ENCODE assay signal across 1 cellular context in genomic region chr12:75711276-75711675, GRCh38.
TF ChIP-seq lines count a peak whose summit lies in the region.

No MANE protein-coding gene starts in this region.

TF ChIP-seq in HCT116, 20 proteins besides CTCF, POLR2A, EP300 and RAD21 (continued from another document):
- TF ChIP-seq, protein P1, sequence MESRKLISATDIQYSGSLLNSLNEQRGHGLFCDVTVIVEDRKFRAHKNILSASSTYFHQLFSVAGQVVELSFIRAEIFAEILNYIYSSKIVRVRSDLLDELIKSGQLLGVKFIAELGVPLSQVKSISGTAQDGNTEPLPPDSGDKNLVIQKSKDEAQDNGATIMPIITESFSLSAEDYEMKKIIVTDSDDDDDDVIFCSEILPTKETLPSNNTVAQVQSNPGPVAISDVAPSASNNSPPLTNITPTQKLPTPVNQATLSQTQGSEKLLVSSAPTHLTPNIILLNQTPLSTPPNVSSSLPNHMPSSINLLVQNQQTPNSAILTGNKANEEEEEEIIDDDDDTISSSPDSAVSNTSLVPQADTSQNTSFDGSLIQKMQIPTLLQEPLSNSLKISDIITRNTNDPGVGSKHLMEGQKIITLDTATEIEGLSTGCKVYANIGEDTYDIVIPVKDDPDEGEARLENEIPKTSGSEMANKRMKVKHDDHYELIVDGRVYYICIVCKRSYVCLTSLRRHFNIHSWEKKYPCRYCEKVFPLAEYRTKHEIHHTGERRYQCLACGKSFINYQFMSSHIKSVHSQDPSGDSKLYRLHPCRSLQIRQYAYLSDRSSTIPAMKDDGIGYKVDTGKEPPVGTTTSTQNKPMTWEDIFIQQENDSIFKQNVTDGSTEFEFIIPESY (IDR thresholded peaks at IDR 0.05; ENCODE audit: extremely low read depth, insufficient replicate concordance, low read length): no peak
- no peak for TF ChIP-seq CBX3 (IDR thresholded peaks at IDR 0.05; ENCODE audit: low read depth)
TF ChIP-seq in HCT116: peak in this region for 0.
